Comparison of ENCODE assay signal across 17 cellular contexts in genomic region chr6:75376347-75377024, GRCh38.
DNase-seq lines count a peak whose midpoint lies in the region; ATAC-seq, FAIRE-seq and TF ChIP-seq lines count a peak whose summit lies in the region.
"Had no signal": no experiment of that assay in that cellular context is flagged by ENCODE, and none has a peak within 500 bp of the region (broad histone marks: within the 10 kb centered on the region; RNA-seq: fewer than 3 reads in every experiment).

No MANE protein-coding gene starts in this region.

- no peak overlapping the region for H3K4me3 Mint-ChIP-seq in astrocyte (ENCODE audit: unreplicated experiment)
- no peak overlapping the region for H3K4me3 Mint-ChIP-seq in activated naive CD8-positive, alpha-beta T cell treated with anti-CD3 and anti-CD28 coated beads for 36 hours
- H3K4me3 Mint-ChIP-seq: activated CD4-positive, alpha-beta T cell treated with anti-CD3 and anti-CD28 coated beads, Interleukin-2, amount 10 ng/mL, durations not matched to agents 7 days and 5 days; activated T-cell treated with anti-CD3 and anti-CD28 coated beads, Interleukin-2, amount 50 U/mL, for 24 hours; T-helper 17 cell had no signal

- H3K36me3 ChIP-seq in HUES48 (ENCODE audit: control insufficient read depth, insufficient read depth, low read length) (no peaks in the 10 kb centered on the region), astrocyte (ENCODE audit: insufficient read depth, low read length) (no peaks in the 10 kb centered on the region)
- H3K36me3 ChIP-seq: adrenal gland, prostate gland, thyroid gland had no signal

- H3K9me3 ChIP-seq in HUES48 (ENCODE audit: control insufficient read depth, insufficient read depth, low read length) (no peaks in the 10 kb centered on the region), astrocyte (ENCODE audit: insufficient read depth, low read depth, low read length) (no peaks in the 10 kb centered on the region)
- H3K9me3 ChIP-seq: adrenal gland, prostate gland, thyroid gland had no signal

- H3K9ac ChIP-seq in HUES48 (ENCODE audit: low read depth, low read length) (no peak overlapping the region), astrocyte (ENCODE audit: low read length) (no peak overlapping the region)

- no peaks in the 10 kb centered on the region for H3K36me3 Mint-ChIP-seq in astrocyte (ENCODE audit: low read depth, unreplicated experiment)
- no peaks in the 10 kb centered on the region for H3K36me3 Mint-ChIP-seq in activated naive CD8-positive, alpha-beta T cell treated with anti-CD3 and anti-CD28 coated beads for 36 hours

- DNase-seq in Daoy (ENCODE audit: low read depth) (peak; percentile 54), astrocyte (ENCODE audit: low read depth) (peak; percentile 35), islet precursor cell (peak; percentile 78), C1 segment of cervical spinal cord (lab: John Stamatoyannopoulos, UW) (no peak), DMS153 treated with DMSO at 0.1 percent for 48 hours (lab: John Stamatoyannopoulos, UW; ENCODE audit: unreplicated experiment) (no peak)
- DNase-seq in activated naive CD8-positive, alpha-beta T cell treated with anti-CD3 and anti-CD28 coated beads for 36 hours = no peak
- DNase-seq: activated CD4-positive, alpha-beta T cell treated with anti-CD3 and anti-CD28 coated beads, Interleukin-2, amount 10 ng/mL, durations not matched to agents 7 days and 5 days; activated T-cell treated with anti-CD3 and anti-CD28 coated beads, Interleukin-2, amount 50 U/mL, for 24 hours; adrenal gland; T-helper 17 cell; thyroid gland had no signal

- no peak for FAIRE-seq in astrocyte (lab: Jason Lieb, UNC)
- FAIRE-seq: frontal cortex, islet of Langerhans had no signal

- H3K4me1 ChIP-seq in HUES48 (ENCODE audit: control insufficient read depth, insufficient read depth, low read length) = peaks cover 40% of the 10 kb centered on the region
- peaks cover 6% of the 10 kb centered on the region for H3K4me1 ChIP-seq in astrocyte (ENCODE audit: insufficient read depth, low read length)
- H3K4me1 ChIP-seq: adrenal gland, prostate gland, thyroid gland had no signal

- peak overlapping the region; percentile 35 for H3K4me2 ChIP-seq in astrocyte (ENCODE audit: low read length)

- peak overlapping the region; percentile 63 for H3K27ac ChIP-seq in HUES48 (ENCODE audit: low read depth, low read length)
- H3K27ac ChIP-seq in astrocyte (ENCODE audit: low read depth, low read length) = no peak overlapping the region
- H3K27ac ChIP-seq: adrenal gland, prostate gland, thyroid gland had no signal

- H3K27ac Mint-ChIP-seq in astrocyte (ENCODE audit: unreplicated experiment) = no peak overlapping the region
- H3K27ac Mint-ChIP-seq in activated naive CD8-positive, alpha-beta T cell treated with anti-CD3 and anti-CD28 coated beads for 36 hours = no peak overlapping the region
- H3K27ac Mint-ChIP-seq: activated CD4-positive, alpha-beta T cell treated with anti-CD3 and anti-CD28 coated beads, Interleukin-2, amount 10 ng/mL, durations not matched to agents 7 days and 5 days; activated T-cell treated with anti-CD3 and anti-CD28 coated beads, Interleukin-2, amount 50 U/mL, for 24 hours; T-helper 17 cell had no signal

- H3K27me3 Mint-ChIP-seq in astrocyte (ENCODE audit: low read depth, unreplicated experiment) = no peaks in the 10 kb centered on the region
- peaks cover 23% of the 10 kb centered on the region for H3K27me3 Mint-ChIP-seq in activated naive CD8-positive, alpha-beta T cell treated with anti-CD3 and anti-CD28 coated beads for 36 hours

- no peaks in the 10 kb centered on the region for H3K27me3 ChIP-seq in HUES48 (ENCODE audit: control insufficient read depth, insufficient read depth, low read length)
- no peaks in the 10 kb centered on the region for H3K27me3 ChIP-seq in astrocyte (ENCODE audit: insufficient read depth, low read length)
- H3K27me3 ChIP-seq: adrenal gland, thyroid gland had no signal

- ATAC-seq in HG02759 (IDR thresholded peaks at IDR 0.05; ENCODE audit: unreplicated experiment) = no peak
- ATAC-seq: Panc1, T-helper 17 cell had no signal

- H3K4me1 Mint-ChIP-seq in astrocyte (ENCODE audit: low read depth, unreplicated experiment) = peaks cover 12% of the 10 kb centered on the region
- no peaks in the 10 kb centered on the region for H3K4me1 Mint-ChIP-seq in activated naive CD8-positive, alpha-beta T cell treated with anti-CD3 and anti-CD28 coated beads for 36 hours
- H3K4me1 Mint-ChIP-seq: activated CD4-positive, alpha-beta T cell treated with anti-CD3 and anti-CD28 coated beads, Interleukin-2, amount 10 ng/mL, durations not matched to agents 7 days and 5 days had no signal

- H3K9me3 Mint-ChIP-seq in astrocyte (ENCODE audit: unreplicated experiment) = no peaks in the 10 kb centered on the region
- peaks cover 5% of the 10 kb centered on the region for H3K9me3 Mint-ChIP-seq in activated naive CD8-positive, alpha-beta T cell treated with anti-CD3 and anti-CD28 coated beads for 36 hours
- H3K9me3 Mint-ChIP-seq: activated CD4-positive, alpha-beta T cell treated with anti-CD3 and anti-CD28 coated beads, Interleukin-2, amount 10 ng/mL, durations not matched to agents 7 days and 5 days; activated T-cell treated with anti-CD3 and anti-CD28 coated beads, Interleukin-2, amount 50 U/mL, for 24 hours had no signal

- TF ChIP-seq CTCF in astrocyte (IDR thresholded peaks at IDR 0.05; ENCODE audit: insufficient read depth, low read depth, low read length) = no peak

- H4K20me1 ChIP-seq in astrocyte (ENCODE audit: insufficient read depth, low read length) = no peaks in the 10 kb centered on the region

- no peaks in the 10 kb centered on the region for H3K79me2 ChIP-seq in astrocyte (ENCODE audit: insufficient read depth, low read length)

- H3K4me3 ChIP-seq in HUES48 (ENCODE audit: low read depth, low read length) (no peak overlapping the region), astrocyte (ENCODE audit: insufficient read depth, low read depth, low read length) (no peak overlapping the region)
- H3K4me3 ChIP-seq: adrenal gland, prostate gland, thyroid gland had no signal

- no peak overlapping the region for H2AFZ ChIP-seq in astrocyte (ENCODE audit: low read depth, low read length)

Comparison
In these comparisons a context has a peak if more than half of its experiments do, and no peak if none do; other contexts are left out.
1. DNase-seq: peak in Daoy (single experiment), astrocyte (single experiment) and islet precursor cell (single experiment); none in C1 segment of cervical spinal cord (0 of 14), activated naive CD8-positive, alpha-beta T cell treated with anti-CD3 and anti-CD28 coated beads for 36 hours (single experiment) and DMS153 treated with DMSO at 0.1 percent for 48 hours (single experiment).